Comparison of ENCODE assay signal across 2 cellular contexts in the genomic region with DNA sequence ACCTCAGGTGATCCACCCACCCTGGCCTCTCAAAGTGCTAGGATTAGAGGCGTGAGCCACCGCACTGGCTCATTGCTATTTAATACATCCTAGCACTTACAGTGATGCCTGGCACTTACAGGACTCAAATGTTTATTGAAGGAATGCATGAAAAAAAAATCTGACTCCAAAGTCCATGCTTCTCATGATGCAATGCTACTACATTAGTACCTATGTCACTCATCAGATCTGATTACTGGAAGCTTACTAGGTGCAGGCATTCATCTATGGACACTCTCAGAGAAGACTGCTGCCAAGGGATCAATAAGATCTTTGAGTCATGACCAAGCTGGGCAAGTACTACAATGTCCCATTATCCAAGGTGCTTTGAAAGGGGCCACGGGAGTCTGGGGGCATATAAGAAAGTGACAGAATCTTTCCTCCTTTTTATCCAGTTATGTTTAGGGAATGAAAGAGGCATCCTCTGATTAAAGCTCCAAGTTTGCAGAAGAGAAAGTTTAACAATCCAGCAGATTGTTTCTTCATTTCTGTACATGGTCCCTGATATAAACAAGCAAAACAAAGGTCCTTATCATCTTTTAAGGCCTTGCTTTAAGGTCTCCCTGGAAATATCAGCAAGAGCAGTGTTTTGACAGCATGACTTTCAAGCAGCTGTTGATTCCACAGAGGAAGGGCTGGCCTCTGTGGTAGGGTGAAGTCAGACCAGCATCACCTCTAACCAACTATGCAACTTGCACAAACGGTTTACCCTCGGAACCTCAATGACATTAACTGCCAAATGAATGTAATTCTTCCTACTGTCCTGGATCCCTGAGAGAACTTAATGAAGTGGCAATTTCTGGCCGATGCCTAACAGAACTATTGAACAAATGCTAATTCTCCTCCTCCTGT.
TF ChIP-seq lines count a peak whose summit lies in the region.

No MANE protein-coding gene starts in this region.

TF ChIP-seq in K562, 482 proteins besides CTCF, POLR2A, EP300 and RAD21:
- TF ChIP-seq RFX1 (IDR thresholded peaks at IDR 0.05) (no peak), ZNF780A (CRISPR knock-in tag; IDR thresholded peaks at IDR 0.05) (no peak), CBFA2T3 (IDR thresholded peaks at IDR 0.05) (0 out of 2 replicates have a peak, but pooled peaks have one; percentile 13), SREBF2 (CRISPR knock-in tag; IDR thresholded peaks at IDR 0.05) (no peak)

TF ChIP-seq in liver, 16 proteins besides CTCF, POLR2A, EP300 and RAD21:
- TF ChIP-seq FOXA1 (IDR thresholded peaks at IDR 0.05): no peak
- peak; percentile 82 to 83 for TF ChIP-seq HNF4A (conservative IDR thresholded peaks at IDR 0.05)
- TF ChIP-seq TAF1 (conservative IDR thresholded peaks at IDR 0.05): no peak
- peak; percentile 25 for TF ChIP-seq YY1 (IDR thresholded peaks at IDR 0.05)
- peak; percentile 29 to 38 for TF ChIP-seq JUND (IDR thresholded peaks at IDR 0.05)
- TF ChIP-seq, protein P1, sequence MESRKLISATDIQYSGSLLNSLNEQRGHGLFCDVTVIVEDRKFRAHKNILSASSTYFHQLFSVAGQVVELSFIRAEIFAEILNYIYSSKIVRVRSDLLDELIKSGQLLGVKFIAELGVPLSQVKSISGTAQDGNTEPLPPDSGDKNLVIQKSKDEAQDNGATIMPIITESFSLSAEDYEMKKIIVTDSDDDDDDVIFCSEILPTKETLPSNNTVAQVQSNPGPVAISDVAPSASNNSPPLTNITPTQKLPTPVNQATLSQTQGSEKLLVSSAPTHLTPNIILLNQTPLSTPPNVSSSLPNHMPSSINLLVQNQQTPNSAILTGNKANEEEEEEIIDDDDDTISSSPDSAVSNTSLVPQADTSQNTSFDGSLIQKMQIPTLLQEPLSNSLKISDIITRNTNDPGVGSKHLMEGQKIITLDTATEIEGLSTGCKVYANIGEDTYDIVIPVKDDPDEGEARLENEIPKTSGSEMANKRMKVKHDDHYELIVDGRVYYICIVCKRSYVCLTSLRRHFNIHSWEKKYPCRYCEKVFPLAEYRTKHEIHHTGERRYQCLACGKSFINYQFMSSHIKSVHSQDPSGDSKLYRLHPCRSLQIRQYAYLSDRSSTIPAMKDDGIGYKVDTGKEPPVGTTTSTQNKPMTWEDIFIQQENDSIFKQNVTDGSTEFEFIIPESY (IDR thresholded peaks at IDR 0.05): no peak
- TF ChIP-seq, protein P2, sequence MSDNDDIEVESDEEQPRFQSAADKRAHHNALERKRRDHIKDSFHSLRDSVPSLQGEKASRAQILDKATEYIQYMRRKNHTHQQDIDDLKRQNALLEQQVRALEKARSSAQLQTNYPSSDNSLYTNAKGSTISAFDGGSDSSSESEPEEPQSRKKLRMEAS (IDR thresholded peaks at IDR 0.05): no peak
- TF ChIP-seq REST (IDR thresholded peaks at IDR 0.05): no peak
- no peak for TF ChIP-seq EGR1 (IDR thresholded peaks at IDR 0.05; ENCODE audit: low read depth in 2 of 2)
- no peak for TF ChIP-seq RXRA (IDR thresholded peaks at IDR 0.05)
- TF ChIP-seq FOXA2 (IDR thresholded peaks at IDR 0.05): peak; percentile 24
- TF ChIP-seq NR2F2 (IDR thresholded peaks at IDR 0.05): no peak
- TF ChIP-seq ATF3 (IDR thresholded peaks at IDR 0.05): peak; percentile 75
- peak; percentile 61 for TF ChIP-seq HNF4G (IDR thresholded peaks at IDR 0.05)
- no peak for TF ChIP-seq GABPA (IDR thresholded peaks at IDR 0.05 in 1 of 2, conservative IDR thresholded peaks at IDR 0.05 in 1 of 2)
- peak; percentile 31 for TF ChIP-seq SP1 (IDR thresholded peaks at IDR 0.05)
